ENCODE assay signal across 3 cellular contexts in the genomic region with DNA sequence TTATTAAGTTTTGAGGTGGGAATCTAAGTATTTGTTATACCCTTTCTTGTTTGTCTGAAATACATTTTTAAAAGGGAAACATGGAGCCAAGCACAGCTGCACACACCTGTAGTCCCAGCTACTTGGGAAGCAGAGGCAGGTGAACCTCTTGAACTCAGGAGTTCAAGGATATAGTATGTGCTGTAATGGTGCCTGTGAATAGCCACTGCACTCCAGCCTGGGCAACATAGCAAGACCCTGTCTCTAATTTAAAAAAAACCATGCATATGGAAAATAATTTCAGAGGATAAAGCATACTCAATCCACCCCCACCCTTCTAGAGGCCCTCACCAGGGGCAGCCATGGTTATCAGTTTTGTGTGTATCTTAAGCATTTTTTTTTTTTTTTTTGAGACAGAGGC.
TF ChIP-seq lines count a peak whose summit lies in the region.

No MANE protein-coding gene starts in this region.

TF ChIP-seq in HEK293, 187 proteins besides CTCF, POLR2A, EP300 and RAD21:
- TF ChIP-seq ZNF121 (tag by site-specific recombination; IDR thresholded peaks at IDR 0.05): 0 out of 2 replicates have a peak, but pooled peaks have one; percentile 45
- TF ChIP-seq ZNF155 (tag by site-specific recombination; IDR thresholded peaks at IDR 0.05): no peak

TF ChIP-seq in K562, 482 proteins besides CTCF, POLR2A, EP300 and RAD21:
- no peak for TF ChIP-seq NRF1 (conservative IDR thresholded peaks at IDR 0.05 in 1 of 2, IDR thresholded peaks at IDR 0.05 in 1 of 2)
- TF ChIP-seq ZNF121 (CRISPR knock-in tag; conservative IDR thresholded peaks at IDR 0.05): peak; percentile 74

TF ChIP-seq in HepG2, 621 proteins besides CTCF, POLR2A, EP300 and RAD21:
- TF ChIP-seq ZNF121 (CRISPR knock-in tag; IDR thresholded peaks at IDR 0.05): peak; percentile 89
- TF ChIP-seq, protein P1, sequence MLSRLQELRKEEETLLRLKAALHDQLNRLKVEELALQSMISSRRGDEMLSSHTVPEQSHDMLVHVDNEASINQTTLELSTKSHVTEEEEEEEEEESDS (CRISPR knock-in tag; IDR thresholded peaks at IDR 0.05; ENCODE audit: borderline replicate concordance): no peak
